8 cellular contexts compared by ENCODE assay signal in the genomic region with DNA sequence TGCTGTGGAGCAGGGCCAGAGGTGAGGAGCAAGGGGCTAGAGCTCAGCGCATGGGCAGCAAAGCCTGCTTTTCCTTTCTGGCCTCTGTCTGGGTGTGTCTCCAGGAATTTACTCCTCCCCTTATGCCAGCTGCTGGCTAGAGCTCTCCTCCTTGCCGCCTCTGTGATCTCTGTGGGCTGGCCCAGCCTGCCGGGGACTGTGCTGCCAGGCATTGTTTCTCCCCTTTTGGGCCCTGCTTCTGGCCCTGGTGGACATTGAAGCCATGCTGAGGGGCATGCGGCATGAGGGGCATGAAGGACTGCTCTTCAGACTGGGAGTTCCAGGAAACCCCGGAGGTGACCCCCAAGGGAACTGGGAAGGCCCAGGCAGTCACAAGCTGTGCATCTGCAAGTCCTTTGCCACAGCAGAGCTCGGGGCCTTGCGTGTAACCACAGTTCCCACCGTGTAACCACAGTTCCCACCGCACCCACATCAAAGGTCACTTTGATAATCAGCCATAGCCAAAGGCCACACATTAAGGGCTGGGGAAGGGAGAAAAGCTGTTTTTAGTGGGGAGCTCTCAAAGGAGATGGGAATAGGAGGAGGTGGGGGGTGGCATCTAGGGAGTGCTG.
A peak's percentile ranks its signal among the peaks of the same experiment; 100 is the strongest.
DNase-seq lines count a peak whose midpoint lies in the region; ATAC-seq and TF ChIP-seq lines count a peak whose summit lies in the region.

No MANE protein-coding gene starts in this region.

- peak overlapping the region in 1 of 2 donors; percentile 44 for H3K9ac ChIP-seq in liver (ENCODE audit: low read depth in 1 of 2, low read length in 2 of 2)

- no peaks in the 10 kb centered on the region for H3K9me3 Mint-ChIP-seq in activated naive CD8-positive, alpha-beta T cell treated with anti-CD3 and anti-CD28 coated beads for 36 hours

- TF ChIP-seq RAD21 in liver (IDR thresholded peaks at IDR 0.05): peak in 1 of 2 donors; percentile 30

- H3K4me3 Mint-ChIP-seq in activated naive CD8-positive, alpha-beta T cell treated with anti-CD3 and anti-CD28 coated beads for 36 hours: no peak overlapping the region

- H3K27ac ChIP-seq in liver (ENCODE audit: low read depth in 1 of 2, low read length in 2 of 2) (peak overlapping the region; percentile 81 to 92), tibial artery (peak overlapping the region; percentile 88)

- 22% methylated on average over 9 of the region's 9 CpGs for WGBS in liver

- intact Hi-C loops in tibial artery (cut with DNase I; ENCODE audit: low total_unique reads): no loop called here

- no peaks in the 10 kb centered on the region for H3K27me3 ChIP-seq in liver (ENCODE audit: control insufficient read depth in 4 of 4, insufficient read depth in 4 of 4, low read length in 3 of 4)
- H3K27me3 ChIP-seq in tibial artery: no peaks in the 10 kb centered on the region

- H3K27ac Mint-ChIP-seq in activated naive CD8-positive, alpha-beta T cell treated with anti-CD3 and anti-CD28 coated beads for 36 hours: peak overlapping the region; percentile 22

- ATAC-seq in GM21723 (IDR thresholded peaks at IDR 0.05; ENCODE audit: unreplicated experiment): no peak

- TF ChIP-seq CTCF in liver (IDR thresholded peaks at IDR 0.05; ENCODE audit: low read depth, low read length, missing input control) (no peak), tibial artery (IDR thresholded peaks at IDR 0.05) (no peak)

- H3K4me3 ChIP-seq in liver (ENCODE audit: low read depth in 1 of 3, low read length in 3 of 3): peak overlapping the region in 2 of 3 donors; percentile 2 to 27
- H3K4me3 ChIP-seq in tibial artery: no peak overlapping the region

- peak; percentile 22 for DNase-seq in activated naive CD4-positive, alpha-beta T cell treated with Interleukin-2 at 50 U/mL for 16 hours
- DNase-seq in activated naive CD4-positive, alpha-beta T cell treated with anti-CD3 and anti-CD28 coated beads, Interleukin-2, amount 50 U/mL, for 16 hours: no peak
- DNase-seq in activated naive CD8-positive, alpha-beta T cell treated with anti-CD3 and anti-CD28 coated beads for 36 hours: peak; percentile 34
- peak in 1 of 2 donors; percentile 70 for DNase-seq in tibial artery
- DNase-seq in stimulated activated CD4-positive, alpha-beta T cell treated with anti-CD3 and anti-CD28 coated beads, Interleukin-4, amount 100 ng/mL, for 24 hours: no peak
- DNase-seq in NCI-H774 (lab: John Stamatoyannopoulos, UW): no peak

- H3K36me3 Mint-ChIP-seq in activated naive CD8-positive, alpha-beta T cell treated with anti-CD3 and anti-CD28 coated beads for 36 hours: peaks cover 5% of the 10 kb centered on the region

- H3K9me3 ChIP-seq in liver (ENCODE audit: control insufficient read depth in 4 of 4, low read length in 3 of 4) (no peaks in the 10 kb centered on the region), tibial artery (no peaks in the 10 kb centered on the region)

- no peaks in the 10 kb centered on the region for H3K36me3 ChIP-seq in liver (ENCODE audit: control insufficient read depth in 4 of 4, insufficient read depth in 3 of 4, low read depth in 1 of 4, low read length in 3 of 4)
- no peaks in the 10 kb centered on the region for H3K36me3 ChIP-seq in tibial artery

- H3K4me1 ChIP-seq in liver (ENCODE audit: control insufficient read depth in 4 of 4, insufficient read depth in 4 of 4, low read length in 3 of 4): peaks cover 23 to 77% (median 52%) of the 10 kb centered on the region in 4 donors
- peaks cover 14 to 79% (median 57%) of the 10 kb centered on the region in 4 donors for H3K4me1 ChIP-seq in tibial artery

- peaks cover 16% of the 10 kb centered on the region for H3K27me3 Mint-ChIP-seq in activated naive CD8-positive, alpha-beta T cell treated with anti-CD3 and anti-CD28 coated beads for 36 hours

- peaks cover 59% of the 10 kb centered on the region for H3K4me1 Mint-ChIP-seq in activated naive CD8-positive, alpha-beta T cell treated with anti-CD3 and anti-CD28 coated beads for 36 hours

TF ChIP-seq in liver, 16 proteins besides CTCF, POLR2A, EP300 and RAD21:
- TF ChIP-seq, protein P1, sequence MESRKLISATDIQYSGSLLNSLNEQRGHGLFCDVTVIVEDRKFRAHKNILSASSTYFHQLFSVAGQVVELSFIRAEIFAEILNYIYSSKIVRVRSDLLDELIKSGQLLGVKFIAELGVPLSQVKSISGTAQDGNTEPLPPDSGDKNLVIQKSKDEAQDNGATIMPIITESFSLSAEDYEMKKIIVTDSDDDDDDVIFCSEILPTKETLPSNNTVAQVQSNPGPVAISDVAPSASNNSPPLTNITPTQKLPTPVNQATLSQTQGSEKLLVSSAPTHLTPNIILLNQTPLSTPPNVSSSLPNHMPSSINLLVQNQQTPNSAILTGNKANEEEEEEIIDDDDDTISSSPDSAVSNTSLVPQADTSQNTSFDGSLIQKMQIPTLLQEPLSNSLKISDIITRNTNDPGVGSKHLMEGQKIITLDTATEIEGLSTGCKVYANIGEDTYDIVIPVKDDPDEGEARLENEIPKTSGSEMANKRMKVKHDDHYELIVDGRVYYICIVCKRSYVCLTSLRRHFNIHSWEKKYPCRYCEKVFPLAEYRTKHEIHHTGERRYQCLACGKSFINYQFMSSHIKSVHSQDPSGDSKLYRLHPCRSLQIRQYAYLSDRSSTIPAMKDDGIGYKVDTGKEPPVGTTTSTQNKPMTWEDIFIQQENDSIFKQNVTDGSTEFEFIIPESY (IDR thresholded peaks at IDR 0.05): no peak
- TF ChIP-seq SP1 (IDR thresholded peaks at IDR 0.05) (peak; percentile 39), TAF1 (conservative IDR thresholded peaks at IDR 0.05) (no peak), HNF4A (conservative IDR thresholded peaks at IDR 0.05) (peak; percentile 65 to 71), RXRA (IDR thresholded peaks at IDR 0.05) (peak; percentile 11 to 23)
TF ChIP-seq in liver: peak in this region for 3.

Comparison
In these comparisons a context has a peak if more than half of its experiments do, and no peak if none do; other contexts are left out.
1. DNase-seq: peak in activated naive CD4-positive, alpha-beta T cell treated with Interleukin-2 at 50 U/mL for 16 hours (single experiment) and activated naive CD8-positive, alpha-beta T cell treated with anti-CD3 and anti-CD28 coated beads for 36 hours (single experiment); none in activated naive CD4-positive, alpha-beta T cell treated with anti-CD3 and anti-CD28 coated beads, Interleukin-2, amount 50 U/mL, for 16 hours (single experiment), stimulated activated CD4-positive, alpha-beta T cell treated with anti-CD3 and anti-CD28 coated beads, Interleukin-4, amount 100 ng/mL, for 24 hours (single experiment) and NCI-H774 (single experiment).
2. H3K4me3 ChIP-seq: peak in liver (2 of 3); none in tibial artery (0 of 2).